In genomic region chr6:36717231-36717825, GRCh38 we compare ENCODE assay signal across 19 cellular contexts. TPM values are rescaled to one million over a fixed set of nuclear protein-coding genes. Genes with fewer than 3 reads are reported as not detected.
DNase-seq lines count a peak whose midpoint lies in the region; ATAC-seq and TF ChIP-seq lines count a peak whose summit lies in the region.
"Had no signal": no experiment of that assay in that cellular context is flagged by ENCODE, and none has a peak within 500 bp of the region (broad histone marks: within the 10 kb centered on the region; RNA-seq: fewer than 3 reads in every experiment).

No MANE protein-coding gene starts in this region.

- no peaks in the 10 kb centered on the region for H3K79me2 ChIP-seq in H9 (ENCODE audit: insufficient read depth, low read length)

- CTCF ChIA-PET in activated CD4-positive, alpha-beta T cell treated with anti-CD3 and anti-CD28 coated beads, Interleukin-2, amount 10 ng/mL, durations not matched to agents 7 days and 5 days (lab: Charles Lee): interaction anchor here (0.8 to 1.5 kb wide), 4 partner anchors 9 to 94 kb away, joined by 3 to 4 read pairs (median 3); no protein-coding TSS in a partner anchor

- TF ChIP-seq CTCF in H9 (conservative IDR thresholded peaks at IDR 0.05): no peak

- no peaks in the 10 kb centered on the region for H3K9me3 Mint-ChIP-seq in activated CD4-positive, alpha-beta T cell treated with anti-CD3 and anti-CD28 coated beads, Interleukin-2, amount 10 ng/mL, durations not matched to agents 7 days and 5 days
- H3K9me3 Mint-ChIP-seq in activated CD4-positive, alpha-beta T cell treated with anti-CD3 and anti-CD28 coated beads, Interleukin-2, amount 10 ng/mL, durations not matched to agents 24 days and 14 days: no peaks in the 10 kb centered on the region
- no peaks in the 10 kb centered on the region for H3K9me3 Mint-ChIP-seq in H9
- no peaks in the 10 kb centered on the region for H3K9me3 Mint-ChIP-seq in stimulated activated effector memory CD8-positive, alpha-beta T cell treated with anti-CD3 and anti-CD28 coated beads, Interleukin-12 subunit alpha, Interleukin-12 subunit beta, amount 100 ng/mL, for 72 hours
- no peaks in the 10 kb centered on the region for H3K9me3 Mint-ChIP-seq in activated T-cell treated with anti-CD3 and anti-CD28 coated beads, Interleukin-2, amount 50 U/mL, for 24 hours
- H3K9me3 Mint-ChIP-seq: CD14-positive monocyte, GM23338 had no signal

- H2BK12ac ChIP-seq in H9 (ENCODE audit: insufficient read length, low read depth, low read length) (no peak overlapping the region), mesenchymal stem cell (ENCODE audit: low read length in 2 of 2) (no peak overlapping the region)

- H2BK15ac ChIP-seq in H9 (ENCODE audit: low read depth, low read length) (no peak overlapping the region), mesenchymal stem cell (ENCODE audit: low read depth, poor library complexity, severe bottlenecking) (no peak overlapping the region)

- no peak overlapping the region for H4K91ac ChIP-seq in H9 (ENCODE audit: insufficient read length, low read depth, low read length)
- no peak overlapping the region for H4K91ac ChIP-seq in mesenchymal stem cell (ENCODE audit: low read length)

- H2BK5ac ChIP-seq in H9 (ENCODE audit: insufficient read length, low read length) (no peak overlapping the region), mesenchymal stem cell (ENCODE audit: low read depth, low read length, poor library complexity, severe bottlenecking) (no peak overlapping the region)

- H3K23me2 ChIP-seq in H9 (ENCODE audit: insufficient read length, low read depth, low read length, poor library complexity, severe bottlenecking): no peaks in the 10 kb centered on the region

- intact Hi-C loops in activated CD4-positive, alpha-beta T cell treated with anti-CD3 and anti-CD28 coated beads, Interleukin-2, amount 10 ng/mL, durations not matched to agents 24 days and 14 days (cut with micrococcal nuclease): no loop called here

- H3K27me3 ChIP-seq in H9 (ENCODE audit: insufficient read depth, low read length) (no peaks in the 10 kb centered on the region), mesenchymal stem cell (ENCODE audit: control insufficient read depth in 1 of 2, insufficient read depth in 1 of 2, low read length in 2 of 2) (peaks cover 28 to 32% of the 10 kb centered on the region in 2 experiments)

- no peak overlapping the region for H3T11ph ChIP-seq in H9 (ENCODE audit: low read length)

- peak overlapping the region; percentile 61 for H3K27ac Mint-ChIP-seq in activated CD4-positive, alpha-beta T cell treated with anti-CD3 and anti-CD28 coated beads, Interleukin-2, amount 10 ng/mL, durations not matched to agents 7 days and 5 days
- H3K27ac Mint-ChIP-seq in activated CD4-positive, alpha-beta T cell treated with anti-CD3 and anti-CD28 coated beads, Interleukin-2, amount 10 ng/mL, durations not matched to agents 24 days and 14 days: no peak overlapping the region
- no peak overlapping the region for H3K27ac Mint-ChIP-seq in H9
- H3K27ac Mint-ChIP-seq in stimulated activated effector memory CD8-positive, alpha-beta T cell treated with anti-CD3 and anti-CD28 coated beads, Interleukin-12 subunit alpha, Interleukin-12 subunit beta, amount 100 ng/mL, for 72 hours: peak overlapping the region; percentile 50
- no peak overlapping the region for H3K27ac Mint-ChIP-seq in activated T-cell treated with anti-CD3 and anti-CD28 coated beads, Interleukin-2, amount 50 U/mL, for 24 hours
- H3K27ac Mint-ChIP-seq: GM23338 had no signal

- H2AFZ ChIP-seq in H9 (ENCODE audit: low read length) (no peak overlapping the region), mesenchymal stem cell (ENCODE audit: low read depth, low read length) (no peak overlapping the region)
- H2AFZ ChIP-seq: GM23338 had no signal

- no peak overlapping the region for H2AK5ac ChIP-seq in H9 (ENCODE audit: insufficient read length, low read length)
- no peak overlapping the region for H2AK5ac ChIP-seq in mesenchymal stem cell (ENCODE audit: low read length, severe bottlenecking)

- POLR2A ChIA-PET in activated CD4-positive, alpha-beta T cell treated with anti-CD3 and anti-CD28 coated beads, Interleukin-2, amount 10 ng/mL, durations not matched to agents 7 days and 5 days (lab: Charles Lee): no interaction called here

- no peak overlapping the region for H3K4me3 ChIP-seq in mesenchymal stem cell (ENCODE audit: insufficient read depth in 1 of 2, low read depth in 1 of 2, low read length in 2 of 2)
- H3K4me3 ChIP-seq: GM23338 had no signal

- no CpG with 5 or more reads among the region's 13 CpGs for WGBS in H9 (ENCODE audit: extremely low coverage, insufficient read length, low lambda C conversion rate)
- 69% methylated on average over 13 of the region's 13 CpGs for WGBS in mesenchymal stem cell

- no peaks in the 10 kb centered on the region for H3K27me3 Mint-ChIP-seq in activated CD4-positive, alpha-beta T cell treated with anti-CD3 and anti-CD28 coated beads, Interleukin-2, amount 10 ng/mL, durations not matched to agents 7 days and 5 days
- H3K27me3 Mint-ChIP-seq in activated CD4-positive, alpha-beta T cell treated with anti-CD3 and anti-CD28 coated beads, Interleukin-2, amount 10 ng/mL, durations not matched to agents 24 days and 14 days: peaks cover 5% of the 10 kb centered on the region
- H3K27me3 Mint-ChIP-seq in H9 (ENCODE audit: low read depth): no peaks in the 10 kb centered on the region; the same call in 1 of the 2 replicates
- no peaks in the 10 kb centered on the region for H3K27me3 Mint-ChIP-seq in activated T-cell treated with anti-CD3 and anti-CD28 coated beads, Interleukin-2, amount 50 U/mL, for 24 hours

- H3K9me3 ChIP-seq in H9 (ENCODE audit: control insufficient read depth, low read depth, low read length): no peaks in the 10 kb centered on the region
- H3K9me3 ChIP-seq in mesenchymal stem cell (ENCODE audit: control insufficient read depth, low read length): no peaks in the 10 kb centered on the region
- H3K9me3 ChIP-seq: Caco-2 had no signal

- H3K14ac ChIP-seq in H9 (ENCODE audit: insufficient read depth, low read length): no peak overlapping the region
- H3K14ac ChIP-seq in mesenchymal stem cell (ENCODE audit: low read length in 2 of 2): no peak overlapping the region

- no peak for DNase-seq in activated CD4-positive, alpha-beta T cell treated with anti-CD3 and anti-CD28 coated beads, Interleukin-2, amount 10 ng/mL, durations not matched to agents 7 days and 5 days
- DNase-seq in activated CD4-positive, alpha-beta T cell treated with anti-CD3 and anti-CD28 coated beads, Interleukin-2, amount 10 ng/mL, durations not matched to agents 24 days and 14 days: no peak
- DNase-seq in H9: no peak
- no peak for DNase-seq in mesenchymal stem cell
- DNase-seq in stimulated activated effector memory CD8-positive, alpha-beta T cell treated with anti-CD3 and anti-CD28 coated beads, Interleukin-12 subunit alpha, Interleukin-12 subunit beta, amount 100 ng/mL, for 72 hours (ENCODE audit: low spot score in 2 of 2): no peak
- DNase-seq in NOMO-1 treated with dmso at 0.1 percent for 144 hours (lab: John Stamatoyannopoulos, UW; ENCODE audit: unreplicated experiment): no peak
- no peak for DNase-seq in nucleus accumbens (lab: John Stamatoyannopoulos, UW)
- DNase-seq in activated T-cell treated with anti-CD3 and anti-CD28 coated beads, Interleukin-2, amount 50 U/mL, for 24 hours: no peak
- DNase-seq: DMS79 treated with DMSO at 0.1 percent for 48 hours; MV-4-11; NCI-H1436; NCI-H2029 treated with DMSO at 0.1 percent for 48 hours; NCI-H526; NK-92 treated with Interleukin-12 subunit alpha and Interleukin-12 subunit beta, amount 100 ng/mL, for 24 hours; PC-3 had no signal

- no peaks in the 10 kb centered on the region for H3K36me3 Mint-ChIP-seq in activated CD4-positive, alpha-beta T cell treated with anti-CD3 and anti-CD28 coated beads, Interleukin-2, amount 10 ng/mL, durations not matched to agents 7 days and 5 days (ENCODE audit: low read depth)
- no peaks in the 10 kb centered on the region for H3K36me3 Mint-ChIP-seq in activated CD4-positive, alpha-beta T cell treated with anti-CD3 and anti-CD28 coated beads, Interleukin-2, amount 10 ng/mL, durations not matched to agents 24 days and 14 days (ENCODE audit: low read depth)
- H3K36me3 Mint-ChIP-seq in H9 (ENCODE audit: insufficient read depth in 1 of 3, low read depth in 3 of 3): no peaks in the 10 kb centered on the region
- H3K36me3 Mint-ChIP-seq in stimulated activated effector memory CD8-positive, alpha-beta T cell treated with anti-CD3 and anti-CD28 coated beads, Interleukin-12 subunit alpha, Interleukin-12 subunit beta, amount 100 ng/mL, for 72 hours: no peaks in the 10 kb centered on the region
- no peaks in the 10 kb centered on the region for H3K36me3 Mint-ChIP-seq in activated T-cell treated with anti-CD3 and anti-CD28 coated beads, Interleukin-2, amount 50 U/mL, for 24 hours (ENCODE audit: low read depth)

- H2BK20ac ChIP-seq in H9 (ENCODE audit: low read depth, low read length, poor library complexity, severe bottlenecking): no peak overlapping the region

- ATAC-seq in stimulated activated effector memory CD8-positive, alpha-beta T cell treated with anti-CD3 and anti-CD28 coated beads, Interleukin-12 subunit alpha, Interleukin-12 subunit beta, amount 100 ng/mL, for 72 hours: no peak
- ATAC-seq: GM23338, PC-3 had no signal

- H3K4me2 ChIP-seq in H9 (ENCODE audit: insufficient read depth, insufficient read length, low read length) (no peak overlapping the region), mesenchymal stem cell (ENCODE audit: low read length, poor library complexity, severe bottlenecking) (no peak overlapping the region)
- H3K4me2 ChIP-seq: GM23338 had no signal

- H3K18ac ChIP-seq in H9 (ENCODE audit: insufficient read length, low read depth, low read length) (peak overlapping the region; percentile 28), mesenchymal stem cell (ENCODE audit: low read depth in 1 of 2, low read length in 2 of 2) (no peak overlapping the region)

- H3K23ac ChIP-seq in H9 (ENCODE audit: insufficient read length, low read depth, low read length) (no peak overlapping the region), mesenchymal stem cell (ENCODE audit: low read length in 2 of 2) (no peak overlapping the region)

- no peaks in the 10 kb centered on the region for H3K36me3 ChIP-seq in mesenchymal stem cell (ENCODE audit: control insufficient read depth in 1 of 2, insufficient read depth in 2 of 2, low read depth in 1 of 2, low read length in 2 of 2)

- H3K4me3 Mint-ChIP-seq in activated CD4-positive, alpha-beta T cell treated with anti-CD3 and anti-CD28 coated beads, Interleukin-2, amount 10 ng/mL, durations not matched to agents 7 days and 5 days: no peak overlapping the region
- H3K4me3 Mint-ChIP-seq in activated CD4-positive, alpha-beta T cell treated with anti-CD3 and anti-CD28 coated beads, Interleukin-2, amount 10 ng/mL, durations not matched to agents 24 days and 14 days: no peak overlapping the region
- no peak overlapping the region for H3K4me3 Mint-ChIP-seq in H9
- H3K4me3 Mint-ChIP-seq in stimulated activated effector memory CD8-positive, alpha-beta T cell treated with anti-CD3 and anti-CD28 coated beads, Interleukin-12 subunit alpha, Interleukin-12 subunit beta, amount 100 ng/mL, for 72 hours: no peak overlapping the region
- H3K4me3 Mint-ChIP-seq in activated T-cell treated with anti-CD3 and anti-CD28 coated beads, Interleukin-2, amount 50 U/mL, for 24 hours: no peak overlapping the region
- H3K4me3 Mint-ChIP-seq: CD14-positive monocyte, GM23338 had no signal

- H3K79me1 ChIP-seq in H9 (ENCODE audit: insufficient read depth, low read depth, low read length, poor library complexity, severe bottlenecking) (no peaks in the 10 kb centered on the region), mesenchymal stem cell (replicated peaks; ENCODE audit: low read length, poor library complexity, severe bottlenecking) (no peaks in the 10 kb centered on the region)

- H3K4me1 ChIP-seq in H9 (ENCODE audit: insufficient read depth, low read length): no peaks in the 10 kb centered on the region; the same call in 1 of the 2 replicates
- H3K4me1 ChIP-seq in mesenchymal stem cell (ENCODE audit: control insufficient read depth, insufficient read depth, low read depth, low read length): peaks cover 16% of the 10 kb centered on the region
- H3K4me1 ChIP-seq: Caco-2 had no signal

- H2BK120ac ChIP-seq in H9 (ENCODE audit: low read depth, low read length, poor library complexity, severe bottlenecking) (no peak overlapping the region), mesenchymal stem cell (ENCODE audit: low read depth, low read length) (no peak overlapping the region)

- H3K56ac ChIP-seq in H9 (ENCODE audit: insufficient read length, low read depth, low read length): no peak overlapping the region

- H3K27ac ChIP-seq in H9 (ENCODE audit: insufficient read length, low read depth, low read length) (no peak overlapping the region), mesenchymal stem cell (ENCODE audit: low read length, poor library complexity, severe bottlenecking) (no peak overlapping the region)
- H3K27ac ChIP-seq: HL-60 had no signal

- H3K4ac ChIP-seq in H9 (ENCODE audit: low read depth, low read length) (no peak overlapping the region), mesenchymal stem cell (ENCODE audit: low read depth in 1 of 2, low read length in 2 of 2) (no peak overlapping the region)

- H3K9ac ChIP-seq in H9 (ENCODE audit: extremely low read depth, insufficient read length, low read length) (no peak overlapping the region), mesenchymal stem cell (ENCODE audit: low read length) (no peak overlapping the region)

- no peaks in the 10 kb centered on the region for H3K4me1 Mint-ChIP-seq in activated CD4-positive, alpha-beta T cell treated with anti-CD3 and anti-CD28 coated beads, Interleukin-2, amount 10 ng/mL, durations not matched to agents 7 days and 5 days
- H3K4me1 Mint-ChIP-seq in activated CD4-positive, alpha-beta T cell treated with anti-CD3 and anti-CD28 coated beads, Interleukin-2, amount 10 ng/mL, durations not matched to agents 24 days and 14 days: peaks cover 2% of the 10 kb centered on the region
- peaks cover 3 to 5% of the 10 kb centered on the region in 2 experiments; a peak in 1 of 4 replicates for H3K4me1 Mint-ChIP-seq in H9
- H3K4me1 Mint-ChIP-seq in stimulated activated effector memory CD8-positive, alpha-beta T cell treated with anti-CD3 and anti-CD28 coated beads, Interleukin-12 subunit alpha, Interleukin-12 subunit beta, amount 100 ng/mL, for 72 hours: no peaks in the 10 kb centered on the region
- H3K4me1 Mint-ChIP-seq in activated T-cell treated with anti-CD3 and anti-CD28 coated beads, Interleukin-2, amount 50 U/mL, for 24 hours (ENCODE audit: low read depth): peaks cover 3% of the 10 kb centered on the region
- H3K4me1 Mint-ChIP-seq: CD14-positive monocyte, GM23338 had no signal

- no peak overlapping the region for H4K5ac ChIP-seq in H9 (ENCODE audit: insufficient read length, low read depth, low read length)

- no peaks in the 10 kb centered on the region for H4K20me1 ChIP-seq in H9 (ENCODE audit: control insufficient read depth, insufficient read depth, insufficient read length)

- H4K8ac ChIP-seq in H9 (replicated peaks; ENCODE audit: insufficient read length, low read depth, low read length) (no peak overlapping the region), mesenchymal stem cell (ENCODE audit: low read length) (peak overlapping the region; percentile 32)

RNA-seq across cellular contexts. Expression of gene RAB44, which starts 19.7 kb away (rescaled TPM):
- under 1 TPM; 0.08 to 0.15 TPM for total RNA-seq in activated CD4-positive, alpha-beta T cell treated with anti-CD3 and anti-CD28 coated beads, Interleukin-2, amount 10 ng/mL, durations not matched to agents 7 days and 5 days
- total RNA-seq in activated CD4-positive, alpha-beta T cell treated with anti-CD3 and anti-CD28 coated beads, Interleukin-2, amount 10 ng/mL, durations not matched to agents 24 days and 14 days: 0.07 TPM in 1 of 2 replicates, not detected in the other
- total RNA-seq in H9 (2021): 0.04 TPM in 1 of 2 replicates, not detected in the other
- polyA plus RNA-seq in mesenchymal stem cell (2013, experiment 1 of 2): 0.01 TPM
- 0.01 TPM for polyA plus RNA-seq in mesenchymal stem cell (2013, experiment 2 of 2)
- total RNA-seq: Caco-2, GM23338, PC-3 had no signal
- polyA plus RNA-seq: GM23338 had no signal

RNA-seq across cellular contexts. Expression of gene CDKN1A, which starts 38.8 kb away (rescaled TPM):
- 10 to 100 TPM; 36.7 to 39.5 TPM for total RNA-seq in activated CD4-positive, alpha-beta T cell treated with anti-CD3 and anti-CD28 coated beads, Interleukin-2, amount 10 ng/mL, durations not matched to agents 7 days and 5 days
- 77.8 and 82.7 TPM in 2 replicates for total RNA-seq in activated CD4-positive, alpha-beta T cell treated with anti-CD3 and anti-CD28 coated beads, Interleukin-2, amount 10 ng/mL, durations not matched to agents 24 days and 14 days
- total RNA-seq in H9 (2021): 17.4 and 19.1 TPM in 2 replicates
- polyA plus RNA-seq in mesenchymal stem cell (2013, experiment 1 of 2): 604 TPM
- polyA plus RNA-seq in mesenchymal stem cell (2013, experiment 2 of 2): 615 TPM

Comparison
In these comparisons a context has a peak if more than half of its experiments do, and no peak if none do; other contexts are left out.
1. H3K27ac Mint-ChIP-seq: peak in activated CD4-positive, alpha-beta T cell treated with anti-CD3 and anti-CD28 coated beads, Interleukin-2, amount 10 ng/mL, durations not matched to agents 7 days and 5 days (single experiment) and stimulated activated effector memory CD8-positive, alpha-beta T cell treated with anti-CD3 and anti-CD28 coated beads, Interleukin-12 subunit alpha, Interleukin-12 subunit beta, amount 100 ng/mL, for 72 hours (single experiment); none in activated CD4-positive, alpha-beta T cell treated with anti-CD3 and anti-CD28 coated beads, Interleukin-2, amount 10 ng/mL, durations not matched to agents 24 days and 14 days (single experiment), H9 (0 of 3) and activated T-cell treated with anti-CD3 and anti-CD28 coated beads, Interleukin-2, amount 50 U/mL, for 24 hours (single experiment).